Comparison of ENCODE assay signal across 8 cellular contexts in the genomic region with DNA sequence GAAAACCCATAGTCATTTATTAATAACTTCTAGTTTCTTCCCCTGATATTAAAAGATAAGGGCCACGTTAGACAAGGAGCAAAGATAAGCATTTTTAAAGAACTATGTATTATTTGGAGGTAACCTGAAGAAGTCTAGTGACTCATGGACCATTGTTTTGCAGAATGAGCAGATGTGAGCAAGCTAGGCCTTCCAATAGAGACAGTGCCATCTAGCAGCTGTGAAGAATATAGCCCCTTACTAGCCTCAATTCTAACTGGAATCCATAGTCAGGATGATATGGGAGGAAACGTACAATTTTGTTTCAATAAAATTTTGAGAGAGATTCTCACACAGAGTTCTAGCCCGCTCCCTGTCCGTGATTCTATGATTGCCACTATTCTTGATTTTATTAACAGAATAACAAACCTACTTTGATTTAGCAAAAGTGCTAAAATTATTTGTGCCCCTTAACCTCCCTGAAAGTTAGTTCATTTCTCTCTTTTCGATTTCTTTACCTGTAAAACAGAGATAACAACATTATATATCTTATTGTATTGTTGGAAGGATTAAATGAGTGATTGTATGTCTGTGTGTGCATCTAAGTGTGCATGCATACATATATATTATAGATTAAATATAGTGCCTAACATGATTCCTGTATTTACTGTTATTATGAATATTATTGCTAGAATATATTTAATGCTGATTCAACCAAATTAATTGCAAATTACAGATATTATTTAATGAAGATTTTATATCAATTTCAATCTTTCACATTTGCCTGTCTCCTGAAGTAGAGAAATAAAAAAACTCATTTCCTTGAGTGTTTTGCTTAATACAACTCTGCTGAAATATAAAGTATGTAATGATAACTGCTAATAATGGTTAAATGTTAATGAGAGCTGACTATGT. TPM values are rescaled to one million over a fixed set of nuclear protein-coding genes. Genes with fewer than 3 reads are reported as not detected.
DNase-seq lines count a peak whose midpoint lies in the region; ATAC-seq, FAIRE-seq and TF ChIP-seq lines count a peak whose summit lies in the region.

No MANE protein-coding gene starts in this region.

- in situ Hi-C loops in ACHN (cut with HindIII; ENCODE audit: low pct_ligation_motif_present, low pct_unique_long_range_greater_than_20kb, low sequenced_read_pairs) (no loop called here), GM12878 (cut with MboI) (no loop called here)

- H3K4me2 ChIP-seq in GM12878 (ENCODE audit: control insufficient read depth, insufficient read depth): no peak overlapping the region

- H2AFZ ChIP-seq in GM12878 (ENCODE audit: control insufficient read depth, low read depth, low read length): no peak overlapping the region

- H3K27ac ChIP-seq in GM12878 (ENCODE audit: control insufficient read depth, insufficient read depth) (no peak overlapping the region), prostate gland (no peak overlapping the region), esophagus squamous epithelium (no peak overlapping the region)

- CTCF ChIA-PET in GM12878 (lab: Yijun Ruan, JAX): interaction anchor here (0.8 to 3.1 kb wide), 19 partner anchors 8 to 145 kb away, joined by 3 to 39 read pairs (median 5); a partner anchor contains a TSS

- FAIRE-seq in GM12892 (lab: Jason Lieb, UNC): peak; percentile 84
- FAIRE-seq in GM12878 (lab: Jason Lieb, UNC): peak; percentile 7

- H3K36me3 ChIP-seq in GM12878 (ENCODE audit: control insufficient read depth in 2 of 2, insufficient read depth in 2 of 2, low read length in 1 of 2) (no peaks in the 10 kb centered on the region), prostate gland (no peaks in the 10 kb centered on the region), esophagus squamous epithelium (no peaks in the 10 kb centered on the region)

- SMC1A ChIA-PET in GM12878 (lab: Charles Lee; ENCODE audit: uncharacterized antibody, unreplicated experiment): interaction anchor here (0.5 to 3.4 kb wide), 15 partner anchors 8 to 1833 kb away, joined by 3 to 16 read pairs (median 4); a partner anchor contains a TSS

- ATAC-seq in HG02938 (IDR thresholded peaks at IDR 0.05; ENCODE audit: unreplicated experiment): peak; percentile 81
- peak; percentile 98 for ATAC-seq in GM12878

- WGBS in GM12878 (ENCODE audit: insufficient coverage, insufficient replicate concordance, low lambda C conversion rate, missing lambda C conversion rate): 24% methylated on average over 5 of the region's 5 CpGs
- WGBS in prostate gland: 61% methylated on average over 5 of the region's 5 CpGs
- 52 to 59% methylated on average over 5 of the region's 5 CpGs for WGBS in esophagus squamous epithelium, 2 donors

- TF ChIP-seq CTCF in GM12878 (IDR thresholded peaks at IDR 0.05 in 2 of 3, conservative IDR thresholded peaks at IDR 0.05 in 1 of 3; ENCODE audit: control insufficient read depth in 2 of 3, extremely low read depth in 1 of 3, insufficient read depth in 1 of 3, low read depth in 3 of 3, low read length in 3 of 3) (peak; percentile 58 to 72 (median 67)), prostate gland (IDR thresholded peaks at IDR 0.05) (peak in 2 of 4 experiments; percentile 41 to 44), esophagus squamous epithelium (IDR thresholded peaks at IDR 0.05) (peak in 3 of 6 experiments; percentile 24 to 48 (median 34))

- RAD21 ChIA-PET in GM12878 (lab: Charles Lee; ENCODE audit: unreplicated experiment): interaction anchor here (1.1 to 2.8 kb wide), 8 partner anchors 23 to 145 kb away, joined by 3 to 18 read pairs (median 4); a partner anchor contains a TSS

- intact Hi-C loops in GM12878 (cut with micrococcal nuclease; ENCODE audit: unreplicated experiment) (loop anchor here (1.0 kb wide), 1 partner anchor 144 kb away; a partner anchor contains a TSS), prostate gland (cut with DNase I) (no loop called here), esophagus squamous epithelium (cut with DNase I) (no loop called here)

- H3K27me3 ChIP-seq in GM12878 (replicated peaks in 1 of 2; ENCODE audit: control insufficient read depth in 2 of 2, insufficient read depth in 2 of 2, low read length in 1 of 2): no peaks in the 10 kb centered on the region; a peak in 1 of 4 replicates
- H3K27me3 ChIP-seq in prostate gland (replicated peaks; ENCODE audit: insufficient read depth): no peaks in the 10 kb centered on the region
- H3K27me3 ChIP-seq in esophagus squamous epithelium: no peaks in the 10 kb centered on the region

- TF ChIP-seq EP300 in GM12878 (IDR thresholded peaks at IDR 0.05; ENCODE audit: borderline replicate concordance in 1 of 2, control insufficient read depth in 1 of 2, low read depth in 2 of 2, low read length in 2 of 2): no peak

- H3K9me3 ChIP-seq in GM12878 (replicated peaks; ENCODE audit: control insufficient read depth, insufficient read depth, low read length): no peaks in the 10 kb centered on the region
- no peaks in the 10 kb centered on the region for H3K9me3 ChIP-seq in prostate gland
- no peaks in the 10 kb centered on the region for H3K9me3 ChIP-seq in esophagus squamous epithelium

- H4K20me1 ChIP-seq in GM12878 (ENCODE audit: control insufficient read depth, insufficient read depth): no peaks in the 10 kb centered on the region

- TF ChIP-seq POLR2A in GM12892 (IDR thresholded peaks at IDR 0.05; ENCODE audit: low read depth, low read length) (no peak), GM12878 (IDR thresholded peaks at IDR 0.05; ENCODE audit: low read depth, low read length) (no peak), prostate gland (IDR thresholded peaks at IDR 0.05) (no peak), esophagus squamous epithelium (IDR thresholded peaks at IDR 0.05) (no peak)

- POLR2A ChIA-PET in GM12878 (lab: Charles Lee): interaction anchor here (0.6 kb wide), 1 partner anchor 40 kb away, joined by 3 read pairs; no protein-coding TSS in a partner anchor

- H3K4me3 ChIP-seq in GM12878 (no peak overlapping the region), prostate gland (no peak overlapping the region), esophagus squamous epithelium (no peak overlapping the region)

- H3K9ac ChIP-seq in GM12878 (ENCODE audit: control insufficient read depth, insufficient read depth, low read length): no peak overlapping the region

- no peaks in the 10 kb centered on the region for H3K79me2 ChIP-seq in GM12878 (ENCODE audit: control insufficient read depth, insufficient read depth, low read length)

- DNase-seq in ACHN (peak; percentile 74), GM12892 (ENCODE audit: insufficient read length) (no peak), NCI-H2171 (lab: John Stamatoyannopoulos, UW) (peak; percentile 3), GM12878 (ENCODE audit: low read depth, low spot score) (no peak), kidney tubule cell (ENCODE audit: low spot score) (peak; percentile 66), prostate gland (ENCODE audit: low spot score) (no peak), esophagus squamous epithelium (lab: John Stamatoyannopoulos, UW) (no peak)

- H3K4me1 ChIP-seq in GM12878 (ENCODE audit: control insufficient read depth, insufficient read depth, low read length) (no peaks in the 10 kb centered on the region), prostate gland (replicated peaks) (no peaks in the 10 kb centered on the region), esophagus squamous epithelium (no peaks in the 10 kb centered on the region)

- peak; percentile 56 for TF ChIP-seq RAD21 in GM12878 (IDR thresholded peaks at IDR 0.05; ENCODE audit: insufficient read depth, low read depth, low read length)

- no TSS peak for BruUV-seq in GM12878 (replicated peaks; lab: Mats Ljungman, UMichigan)

RNA-seq across cellular contexts. Expression of a gene that starts 22.7 kb away (rescaled TPM):
- not detected for polyA plus RNA-seq in GM12892 (2012; ENCODE audit: missing spikeins)
- total RNA-seq in GM12878 (2013; cell fraction: nucleolus; rRNA removed): not detected in 2 replicates
- total RNA-seq in GM12878 (2014; rRNA removed): not detected in 2 replicates
- total RNA-seq in GM12878 (2014; rRNA removed; fragmentation: Illumina TruSeq; extraction: Trizol): not detected in 2 replicates
- total RNA-seq in GM12878 (2021): not detected in 2 replicates
- not detected for polyA plus RNA-seq in GM12878 (2011; ENCODE audit: low read depth)
- not detected in 2 replicates for polyA plus RNA-seq in GM12878 (2011; rRNA removed)
- not detected in 2 replicates for polyA plus RNA-seq in GM12878 (2011; cell fraction: cytosol; rRNA removed)
- polyA plus RNA-seq in GM12878 (2011; cell fraction: nucleus; rRNA removed): not detected in 2 replicates
- polyA plus RNA-seq in GM12878 (2012): not detected in 2 replicates
- polyA plus RNA-seq in GM12878 (2014; fragmentation: Illumina TruSeq; extraction: Trizol): not detected in 2 replicates
- not detected for polyA plus RNA-seq in GM12878 (2014; fragmentation: Nextera tagmentation; extraction: Ambion mirVana)
- not detected in 2 replicates for polyA plus RNA-seq in GM12878 (2014; rRNA removed)
- polyA plus RNA-seq in GM12878 (2016; fragmentation: Nextera tagmentation; extraction: Ambion mirVana): not detected
- not detected in 2 replicates for polyA minus RNA-seq in GM12878 (2011; rRNA and poly(A)+ RNA removed)
- not detected in 2 replicates for polyA minus RNA-seq in GM12878 (2011; cell fraction: cytosol; rRNA and poly(A)+ RNA removed)
- polyA minus RNA-seq in GM12878 (2011; cell fraction: nucleus; rRNA and poly(A)+ RNA removed): not detected in 2 replicates
- not detected for total RNA-seq in prostate gland
- not detected for total RNA-seq in esophagus squamous epithelium

RNA-seq across cellular contexts. Expression of a gene that starts 48.1 kb away (rescaled TPM):
- polyA plus RNA-seq in GM12892 (2012; ENCODE audit: missing spikeins): 28.2 TPM
- 128 and 133 TPM in 2 replicates for total RNA-seq in GM12878 (2013; cell fraction: nucleolus; rRNA removed)
- total RNA-seq in GM12878 (2014; rRNA removed) (10.1 and 14.1 TPM in 2 replicates), GM12878 (2014; rRNA removed; fragmentation: Illumina TruSeq; extraction: Trizol) (20.6 and 24.0 TPM in 2 replicates), GM12878 (2021) (26.6 and 33.5 TPM in 2 replicates), prostate gland (10 to 100 TPM; 16.2 to 20.4 TPM), esophagus squamous epithelium (10 to 100 TPM; 12.2 to 21.1 (median 13.0) TPM)
- 5.4 TPM for polyA plus RNA-seq in GM12878 (2011; ENCODE audit: low read depth)
- polyA plus RNA-seq in GM12878 (2011; rRNA removed) (34.1 and 67.9 TPM in 2 replicates), GM12878 (2014; fragmentation: Illumina TruSeq; extraction: Trizol) (38.0 and 48.6 TPM in 2 replicates), GM12878 (2014; fragmentation: Nextera tagmentation; extraction: Ambion mirVana) (10 to 100 TPM; 29.4 to 32.5 TPM), GM12878 (2014; rRNA removed) (11.2 and 11.3 TPM in 2 replicates), GM12878 (2016; fragmentation: Nextera tagmentation; extraction: Ambion mirVana) (10 to 100 TPM; 38.7 to 41.0 TPM)
- polyA plus RNA-seq in GM12878 (2011; cell fraction: cytosol; rRNA removed): 8.4 and 10.8 TPM in 2 replicates
- polyA plus RNA-seq in GM12878 (2011; cell fraction: nucleus; rRNA removed): 19.0 and 21.8 TPM in 2 replicates
- 11.9 and 18.1 TPM in 2 replicates for polyA plus RNA-seq in GM12878 (2012)
- polyA minus RNA-seq in GM12878 (2011; rRNA and poly(A)+ RNA removed): 7.1 and 17.0 TPM in 2 replicates
- 3.5 and 7.6 TPM in 2 replicates for polyA minus RNA-seq in GM12878 (2011; cell fraction: cytosol; rRNA and poly(A)+ RNA removed)
- 13.8 and 16.4 TPM in 2 replicates for polyA minus RNA-seq in GM12878 (2011; cell fraction: nucleus; rRNA and poly(A)+ RNA removed)

RNA-seq across cellular contexts. Expression of a gene that starts 53.4 kb away (rescaled TPM):
- polyA plus RNA-seq in GM12892 (2012; ENCODE audit: missing spikeins): 0.76 TPM
- 54.8 and 57.3 TPM in 2 replicates for total RNA-seq in GM12878 (2013; cell fraction: nucleolus; rRNA removed)
- total RNA-seq in GM12878 (2014; rRNA removed) (0.68 and 1.0 TPM in 2 replicates), GM12878 (2014; rRNA removed; fragmentation: Illumina TruSeq; extraction: Trizol) (0.45 and 0.55 TPM in 2 replicates), GM12878 (2021) (0.33 and 1.1 TPM in 2 replicates), prostate gland (10 to 100 TPM; 27.4 to 50.6 TPM), esophagus squamous epithelium (1 to 10 TPM; 1.8 to 9.0 (median 2.0) TPM)
- polyA plus RNA-seq in GM12878 (2011; ENCODE audit: low read depth): 0.30 TPM
- polyA plus RNA-seq in GM12878 (2011; rRNA removed) (3.1 and 7.7 TPM in 2 replicates), GM12878 (2014; fragmentation: Illumina TruSeq; extraction: Trizol) (0.48 and 3.6 TPM in 2 replicates), GM12878 (2014; fragmentation: Nextera tagmentation; extraction: Ambion mirVana) (under 1 TPM in 1 of 2 experiments, not detected in 1; 0.11 TPM), GM12878 (2014; rRNA removed) (0.47 and 1.3 TPM in 2 replicates), GM12878 (2016; fragmentation: Nextera tagmentation; extraction: Ambion mirVana) (1 to 10 TPM in 1 of 2 experiments, under 1 TPM in 1; 0.79 to 1.2 TPM)
- polyA plus RNA-seq in GM12878 (2011; cell fraction: cytosol; rRNA removed): 0.42 and 0.89 TPM in 2 replicates
- 6.7 and 7.8 TPM in 2 replicates for polyA plus RNA-seq in GM12878 (2011; cell fraction: nucleus; rRNA removed)
- 0.15 and 0.17 TPM in 2 replicates for polyA plus RNA-seq in GM12878 (2012)
- polyA minus RNA-seq in GM12878 (2011; rRNA and poly(A)+ RNA removed): 2.5 and 2.6 TPM in 2 replicates
- polyA minus RNA-seq in GM12878 (2011; cell fraction: cytosol; rRNA and poly(A)+ RNA removed): 1.2 and 3.0 TPM in 2 replicates
- polyA minus RNA-seq in GM12878 (2011; cell fraction: nucleus; rRNA and poly(A)+ RNA removed): 7.1 and 8.7 TPM in 2 replicates

Comparison
In these comparisons a context has a peak if more than half of its experiments do, and no peak if none do; other contexts are left out.
1. DNase-seq: peak in ACHN (single experiment), NCI-H2171 (single experiment) and kidney tubule cell (single experiment); none in GM12892 (single experiment), GM12878 (single experiment), prostate gland (single experiment) and esophagus squamous epithelium (single experiment).